ENCODE assay signal across 2 cellular contexts in the genomic region with DNA sequence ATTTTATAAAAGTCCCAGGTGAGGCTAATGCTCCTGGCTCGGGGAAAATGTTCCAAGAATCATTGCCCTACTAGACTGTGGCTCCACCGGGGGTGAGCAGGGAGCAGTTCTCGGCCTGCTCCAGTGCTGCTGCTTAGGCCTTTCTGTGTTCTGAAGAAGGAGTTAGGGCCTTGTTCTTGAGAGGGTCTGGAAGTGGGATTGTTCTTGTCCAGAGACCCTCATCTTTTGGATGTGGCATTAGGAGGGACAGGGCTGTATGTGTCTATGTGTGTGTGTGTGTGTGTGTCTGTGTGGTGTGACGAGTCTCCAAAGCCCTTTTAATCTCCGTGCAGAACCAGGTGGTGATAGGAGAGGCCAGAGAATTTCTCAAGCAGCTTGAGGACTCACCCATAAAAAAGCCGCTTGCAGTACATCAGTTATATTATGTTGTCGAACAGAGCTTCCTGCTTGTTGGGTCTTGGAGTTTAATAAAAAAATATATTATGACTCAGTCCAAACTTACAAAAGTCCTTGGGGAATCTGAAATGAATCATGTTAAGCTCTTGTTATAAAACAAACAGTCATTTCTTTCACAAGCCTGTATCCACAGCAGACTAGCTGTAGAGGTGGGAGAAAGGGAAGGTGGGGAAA.
TF ChIP-seq lines count a peak whose summit lies in the region.

No MANE protein-coding gene starts in this region.

TF ChIP-seq in IMR-90, 13 proteins besides CTCF, POLR2A, EP300 and RAD21 (continued from another document):
- peak; percentile 95 for TF ChIP-seq FOS (IDR thresholded peaks at IDR 0.05; ENCODE audit: low read depth, low read length)
- TF ChIP-seq, protein P1, sequence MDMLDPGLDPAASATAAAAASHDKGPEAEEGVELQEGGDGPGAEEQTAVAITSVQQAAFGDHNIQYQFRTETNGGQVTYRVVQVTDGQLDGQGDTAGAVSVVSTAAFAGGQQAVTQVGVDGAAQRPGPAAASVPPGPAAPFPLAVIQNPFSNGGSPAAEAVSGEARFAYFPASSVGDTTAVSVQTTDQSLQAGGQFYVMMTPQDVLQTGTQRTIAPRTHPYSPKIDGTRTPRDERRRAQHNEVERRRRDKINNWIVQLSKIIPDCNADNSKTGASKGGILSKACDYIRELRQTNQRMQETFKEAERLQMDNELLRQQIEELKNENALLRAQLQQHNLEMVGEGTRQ (IDR thresholded peaks at IDR 0.05; ENCODE audit: low read depth, low read length), result no peak
- TF ChIP-seq BHLHE40 (IDR thresholded peaks at IDR 0.05; ENCODE audit: low read depth, low read length), result peak; percentile 48; the same call in 1 of the 2 replicates
- TF ChIP-seq CEBPB (IDR thresholded peaks at IDR 0.05; ENCODE audit: low read depth, low read length), result peak; percentile 72
- peak; percentile 7; the same call in 1 of the 2 replicates for TF ChIP-seq SMC3 (IDR thresholded peaks at IDR 0.05; ENCODE audit: low read depth, low read length)
TF ChIP-seq in IMR-90: peak in this region for 4.

TF ChIP-seq in HEK293T, 16 proteins besides CTCF, POLR2A, EP300 and RAD21 (continued from another document):
- TF ChIP-seq SP1 (IDR thresholded peaks at IDR 0.05) (no peak), FOXA1 (IDR thresholded peaks at IDR 0.05) (no peak), CTBP1 (IDR thresholded peaks at IDR 0.05; ENCODE audit: borderline replicate concordance) (no peak), TARDBP (IDR thresholded peaks at IDR 0.05) (no peak), FOXK2 (IDR thresholded peaks at IDR 0.05) (no peak), LEF1 (IDR thresholded peaks at IDR 0.05; ENCODE audit: borderline replicate concordance) (no peak), ZNF384 (IDR thresholded peaks at IDR 0.05) (no peak), HDGF (IDR thresholded peaks at IDR 0.05; ENCODE audit: borderline replicate concordance) (no peak), FOXM1 (IDR thresholded peaks at IDR 0.05; ENCODE audit: borderline replicate concordance) (no peak), NFRKB (IDR thresholded peaks at IDR 0.05) (no peak)
- TF ChIP-seq, protein P2, sequence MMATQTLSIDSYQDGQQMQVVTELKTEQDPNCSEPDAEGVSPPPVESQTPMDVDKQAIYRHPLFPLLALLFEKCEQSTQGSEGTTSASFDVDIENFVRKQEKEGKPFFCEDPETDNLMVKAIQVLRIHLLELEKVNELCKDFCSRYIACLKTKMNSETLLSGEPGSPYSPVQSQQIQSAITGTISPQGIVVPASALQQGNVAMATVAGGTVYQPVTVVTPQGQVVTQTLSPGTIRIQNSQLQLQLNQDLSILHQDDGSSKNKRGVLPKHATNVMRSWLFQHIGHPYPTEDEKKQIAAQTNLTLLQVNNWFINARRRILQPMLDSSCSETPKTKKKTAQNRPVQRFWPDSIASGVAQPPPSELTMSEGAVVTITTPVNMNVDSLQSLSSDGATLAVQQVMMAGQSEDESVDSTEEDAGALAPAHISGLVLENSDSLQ (IDR thresholded peaks at IDR 0.05), result no peak
